13 cellular contexts compared by ENCODE assay signal in genomic region chr3:10447527-10448260, GRCh38. TPM values are rescaled to one million over a fixed set of nuclear protein-coding genes. Genes with fewer than 3 reads are reported as not detected.
"Had no signal": no experiment of that assay in that cellular context is flagged by ENCODE, and none has a peak within 500 bp of the region (broad histone marks: within the 10 kb centered on the region; RNA-seq: fewer than 3 reads in every experiment).

No MANE protein-coding gene starts in this region.

- DNase-seq: activated CD4-positive, alpha-beta T cell treated with anti-CD3 and anti-CD28 coated beads, Interleukin-2, amount 50 U/mL, for 1 hour; activated naive CD4-positive, alpha-beta T cell treated with anti-CD3 and anti-CD28 coated beads for 36 hours; activated T-cell treated with anti-CD3 and anti-CD28 coated beads for 4 hours; adrenal gland; cortex of kidney; effector memory CD8-positive, alpha-beta T cell; thyroid gland had no signal

- H3K4me3 ChIP-seq: adrenal gland, skin epidermis, thyroid gland had no signal

- H3K27ac ChIP-seq: adrenal gland, skin epidermis, thyroid gland had no signal

- H3K4me1 ChIP-seq: adrenal gland, thyroid gland had no signal

- H3K27me3 ChIP-seq: adrenal gland, thyroid gland had no signal

- ATAC-seq: activated T-helper 17 cell treated with anti-CD3 and anti-CD28 coated beads, Interleukin-2, amount 50 U/mL, for 72 hours; effector memory CD8-positive, alpha-beta T cell had no signal

- H3K36me3 ChIP-seq: adrenal gland, thyroid gland had no signal

- H3K9me3 ChIP-seq: adrenal gland, thyroid gland had no signal

RNA-seq across cellular contexts. Expression of gene ATP2B2, which starts 57.7 kb away (rescaled TPM):
- total RNA-seq: activated CD8-positive, alpha-beta memory T cell treated with anti-CD3 and anti-CD28 coated beads for 36 hours; activated naive CD4-positive, alpha-beta T cell treated with anti-CD3 and anti-CD28 coated beads for 36 hours; activated T-helper 17 cell treated with anti-CD3 and anti-CD28 coated beads, Interleukin-2, amount 50 U/mL, for 72 hours; epithelial cell of proximal tubule; lung microvascular endothelial cell; T-helper 2 cell treated with Interferon-gamma antibody and Interleukin-4, amounts not matched to agents 100 ng/mL and 5 ng/mL, for 36 hours had no signal
